In genomic region chr4:17544205-17544604, GRCh38 we compare ENCODE assay signal across 1 cellular context.
TF ChIP-seq lines count a peak whose summit lies in the region.

No MANE protein-coding gene starts in this region.

TF ChIP-seq in HepG2, 621 proteins besides CTCF, POLR2A, EP300 and RAD21 (continued from another document and continues in another):
- no peak for TF ChIP-seq AFF4 (CRISPR knock-in tag; IDR thresholded peaks at IDR 0.05)
- TF ChIP-seq JARID2 (CRISPR knock-in tag; IDR thresholded peaks at IDR 0.05; ENCODE audit: insufficient replicate concordance), result no peak
- TF ChIP-seq CCAR2 (optimal IDR thresholded peaks at IDR 0.05; ENCODE audit: low read depth, low read length), result no peak
- TF ChIP-seq RNF219 (CRISPR knock-in tag; IDR thresholded peaks at IDR 0.05), result no peak
- TF ChIP-seq ZSCAN12 (CRISPR knock-in tag; IDR thresholded peaks at IDR 0.05), result no peak
- TF ChIP-seq ZBTB7A (CRISPR knock-in tag; IDR thresholded peaks at IDR 0.05), result no peak
- 0 out of 2 replicates have a peak, but pooled peaks have one; percentile 66 for TF ChIP-seq TARDBP (CRISPR knock-in tag; IDR thresholded peaks at IDR 0.05)
- no peak for TF ChIP-seq ZNF841 (CRISPR knock-in tag; IDR thresholded peaks at IDR 0.05; ENCODE audit: borderline replicate concordance)
- no peak for TF ChIP-seq CBX2 (IDR thresholded peaks at IDR 0.05; ENCODE audit: low read depth, low read length)
- no peak for TF ChIP-seq CBX2 (CRISPR knock-in tag; IDR thresholded peaks at IDR 0.05; ENCODE audit: low read depth)
- TF ChIP-seq TEF (CRISPR knock-in tag; IDR thresholded peaks at IDR 0.05), result no peak
- no peak for TF ChIP-seq ZNF556 (CRISPR knock-in tag; IDR thresholded peaks at IDR 0.05; ENCODE audit: borderline replicate concordance)
- TF ChIP-seq HCFC1 (IDR thresholded peaks at IDR 0.05; ENCODE audit: low read depth, low read length), result no peak
- TF ChIP-seq BCL3 (CRISPR knock-in tag; IDR thresholded peaks at IDR 0.05), result no peak
- TF ChIP-seq BATF2 (CRISPR knock-in tag; IDR thresholded peaks at IDR 0.05), result no peak
- no peak for TF ChIP-seq ZFAT (CRISPR knock-in tag; conservative IDR thresholded peaks at IDR 0.05)
- TF ChIP-seq ZNF512 (CRISPR knock-in tag; IDR thresholded peaks at IDR 0.05), result no peak
- no peak for TF ChIP-seq RFX1 (IDR thresholded peaks at IDR 0.05)
- TF ChIP-seq ZNF687 (CRISPR knock-in tag; IDR thresholded peaks at IDR 0.05), result no peak
- TF ChIP-seq CREBL2 (CRISPR knock-in tag; IDR thresholded peaks at IDR 0.05; ENCODE audit: borderline replicate concordance), result no peak
- 0 out of 2 replicates have a peak, but pooled peaks have one; percentile 35 for TF ChIP-seq CCDC6 (CRISPR knock-in tag; IDR thresholded peaks at IDR 0.05)
- TF ChIP-seq NFYB (CRISPR knock-in tag; IDR thresholded peaks at IDR 0.05), result no peak
- TF ChIP-seq ZNF274 (CRISPR knock-in tag; IDR thresholded peaks at IDR 0.05), result no peak
- TF ChIP-seq ZNF383 (CRISPR knock-in tag; IDR thresholded peaks at IDR 0.05; ENCODE audit: borderline replicate concordance), result no peak
- no peak for TF ChIP-seq SOX6 (IDR thresholded peaks at IDR 0.05)
- TF ChIP-seq SOX6 (CRISPR knock-in tag; IDR thresholded peaks at IDR 0.05), result peak; percentile 99
- TF ChIP-seq XRCC5 (optimal IDR thresholded peaks at IDR 0.05; ENCODE audit: low read length), result peak; percentile 70
- TF ChIP-seq SMARCC2 (IDR thresholded peaks at IDR 0.05), result no peak
- peak; percentile 94 for TF ChIP-seq RARA (CRISPR knock-in tag; IDR thresholded peaks at IDR 0.05)
- TF ChIP-seq ZNF121 (CRISPR knock-in tag; IDR thresholded peaks at IDR 0.05), result no peak
- peak; percentile 55; the same call in 1 of the 2 replicates for TF ChIP-seq ZNF12 (CRISPR knock-in tag; IDR thresholded peaks at IDR 0.05)
- no peak for TF ChIP-seq ZNF318 (CRISPR knock-in tag; IDR thresholded peaks at IDR 0.05)
